In genomic region chr11:10858505-10859360, GRCh38 we compare ENCODE assay signal across 8 cellular contexts.
DNase-seq lines count a peak whose midpoint lies in the region; ATAC-seq lines count a peak whose summit lies in the region.

No MANE protein-coding gene starts in this region.

- peak overlapping the region; percentile 99 for H3K27ac Mint-ChIP-seq in memory B cell

- peak overlapping the region; percentile 99 for H3K4me3 Mint-ChIP-seq in memory B cell

- no peaks in the 10 kb centered on the region for H3K9me3 ChIP-seq in effector memory CD4-positive, alpha-beta T cell (ENCODE audit: control insufficient read depth, low read length)

- peaks cover 10% of the 10 kb centered on the region for H3K36me3 ChIP-seq in effector memory CD4-positive, alpha-beta T cell (ENCODE audit: control insufficient read depth, insufficient read depth, low read length)

- H3K27me3 ChIP-seq in effector memory CD4-positive, alpha-beta T cell (replicated peaks; ENCODE audit: control insufficient read depth, insufficient read depth, low read length, poor library complexity, severe bottlenecking) = no peaks in the 10 kb centered on the region

- no peaks in the 10 kb centered on the region for H3K27me3 Mint-ChIP-seq in memory B cell

- ATAC-seq in HG02623 (IDR thresholded peaks at IDR 0.05; ENCODE audit: unreplicated experiment) (peak; percentile 9), memory B cell (ENCODE audit: low read depth) (peak; percentile 21)

- peak overlapping the region; percentile 87 for H3K4me3 ChIP-seq in effector memory CD4-positive, alpha-beta T cell (ENCODE audit: insufficient read depth, low read depth, low read length, poor library complexity, severe bottlenecking)

- H3K27ac ChIP-seq in effector memory CD4-positive, alpha-beta T cell (ENCODE audit: insufficient read depth, low read length, poor library complexity, severe bottlenecking) = peak overlapping the region; percentile 97

- H3K4me1 ChIP-seq in effector memory CD4-positive, alpha-beta T cell (ENCODE audit: control insufficient read depth, insufficient read depth, low read length, poor library complexity, severe bottlenecking) = peaks cover 8% of the 10 kb centered on the region

- no peaks in the 10 kb centered on the region for H3K9me3 Mint-ChIP-seq in memory B cell

- peaks cover 34% of the 10 kb centered on the region for H3K4me1 Mint-ChIP-seq in memory B cell

- H3K36me3 Mint-ChIP-seq in memory B cell = peaks cover 17% of the 10 kb centered on the region

- DNase-seq in NCI-H187 (lab: John Stamatoyannopoulos, UW) (peak; percentile 70 to 74), NCI-H187 treated with DMSO at 0.1 percent for 48 hours (lab: John Stamatoyannopoulos, UW) (no peak), NCI-H1105 treated with DMSO at 0.1 percent for 48 hours (lab: John Stamatoyannopoulos, UW) (peak; percentile 75), memory B cell (ENCODE audit: low spot score in 2 of 2) (peak; percentile 31 to 64)
- peak; percentile 57 for DNase-seq in activated CD4-positive, alpha-beta T cell treated with anti-CD3 and anti-CD28 coated beads for 48 hours
- peak in 2 of 3 donors; percentile 4 to 26 for DNase-seq in effector memory CD4-positive, alpha-beta T cell
- DNase-seq in stimulated activated CD8-positive, alpha-beta memory T cell treated with anti-CD3 and anti-CD28 coated beads, Interleukin-4, amount 100 ng/mL, for 1 hour (ENCODE audit: low read depth in 2 of 2, low spot score in 1 of 2) = peak; percentile 11 to 21
